1 cellular context compared by ENCODE assay signal in the genomic region with DNA sequence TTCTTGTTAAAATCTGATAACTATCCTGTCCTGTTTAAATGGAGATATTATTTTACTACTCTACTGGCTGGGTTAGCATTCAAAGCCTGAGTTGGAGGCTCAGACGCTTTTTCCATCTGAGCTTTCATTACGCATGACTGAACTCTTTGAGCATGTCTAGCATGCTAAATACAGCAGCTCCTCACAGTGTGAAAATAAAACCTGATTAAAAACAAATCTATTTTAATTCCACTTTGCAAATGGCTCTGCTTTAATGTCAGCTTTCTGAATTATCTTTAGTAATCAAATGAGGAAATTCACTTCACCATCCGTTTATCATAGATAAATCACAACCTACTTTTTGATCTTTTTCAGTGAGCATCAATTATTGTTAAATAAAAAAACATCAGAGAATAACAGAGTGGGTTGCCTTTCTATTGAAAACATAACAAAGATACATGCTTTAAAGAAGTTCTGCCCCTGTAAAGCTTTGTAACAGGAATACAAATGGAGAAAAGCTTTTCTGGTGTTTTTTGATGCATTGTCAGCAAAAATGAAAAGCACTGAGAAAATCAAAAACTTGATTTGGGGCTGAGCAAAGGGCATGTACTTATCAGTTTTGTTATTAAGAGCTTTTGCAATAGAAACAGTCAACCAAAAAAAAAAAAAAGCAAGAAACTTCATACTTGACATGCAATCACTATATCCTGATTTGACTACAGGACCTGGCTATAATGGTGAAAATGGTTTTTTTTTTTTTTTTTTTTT.
TF ChIP-seq lines count a peak whose summit lies in the region.

No MANE protein-coding gene starts in this region.

TF ChIP-seq in GM23338, 12 proteins besides CTCF, POLR2A, EP300 and RAD21 (continued from another document):
- TF ChIP-seq, protein P1, sequence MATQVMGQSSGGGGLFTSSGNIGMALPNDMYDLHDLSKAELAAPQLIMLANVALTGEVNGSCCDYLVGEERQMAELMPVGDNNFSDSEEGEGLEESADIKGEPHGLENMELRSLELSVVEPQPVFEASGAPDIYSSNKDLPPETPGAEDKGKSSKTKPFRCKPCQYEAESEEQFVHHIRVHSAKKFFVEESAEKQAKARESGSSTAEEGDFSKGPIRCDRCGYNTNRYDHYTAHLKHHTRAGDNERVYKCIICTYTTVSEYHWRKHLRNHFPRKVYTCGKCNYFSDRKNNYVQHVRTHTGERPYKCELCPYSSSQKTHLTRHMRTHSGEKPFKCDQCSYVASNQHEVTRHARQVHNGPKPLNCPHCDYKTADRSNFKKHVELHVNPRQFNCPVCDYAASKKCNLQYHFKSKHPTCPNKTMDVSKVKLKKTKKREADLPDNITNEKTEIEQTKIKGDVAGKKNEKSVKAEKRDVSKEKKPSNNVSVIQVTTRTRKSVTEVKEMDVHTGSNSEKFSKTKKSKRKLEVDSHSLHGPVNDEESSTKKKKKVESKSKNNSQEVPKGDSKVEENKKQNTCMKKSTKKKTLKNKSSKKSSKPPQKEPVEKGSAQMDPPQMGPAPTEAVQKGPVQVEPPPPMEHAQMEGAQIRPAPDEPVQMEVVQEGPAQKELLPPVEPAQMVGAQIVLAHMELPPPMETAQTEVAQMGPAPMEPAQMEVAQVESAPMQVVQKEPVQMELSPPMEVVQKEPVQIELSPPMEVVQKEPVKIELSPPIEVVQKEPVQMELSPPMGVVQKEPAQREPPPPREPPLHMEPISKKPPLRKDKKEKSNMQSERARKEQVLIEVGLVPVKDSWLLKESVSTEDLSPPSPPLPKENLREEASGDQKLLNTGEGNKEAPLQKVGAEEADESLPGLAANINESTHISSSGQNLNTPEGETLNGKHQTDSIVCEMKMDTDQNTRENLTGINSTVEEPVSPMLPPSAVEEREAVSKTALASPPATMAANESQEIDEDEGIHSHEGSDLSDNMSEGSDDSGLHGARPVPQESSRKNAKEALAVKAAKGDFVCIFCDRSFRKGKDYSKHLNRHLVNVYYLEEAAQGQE (IDR thresholded peaks at IDR 0.05; ENCODE audit: unreplicated experiment), result no peak
- no peak for TF ChIP-seq CREB1 (CRISPR knock-in tag; IDR thresholded peaks at IDR 0.05; ENCODE audit: low read depth)
- no peak for TF ChIP-seq ZNF114 (CRISPR knock-in tag; IDR thresholded peaks at IDR 0.05)
- TF ChIP-seq EZH2 (IDR thresholded peaks at IDR 0.05; ENCODE audit: low read depth, unreplicated experiment), result no peak
- TF ChIP-seq JUNB (IDR thresholded peaks at IDR 0.05; ENCODE audit: unreplicated experiment), result no peak
- TF ChIP-seq EZH2phosphoT487 (IDR thresholded peaks at IDR 0.05; ENCODE audit: unreplicated experiment), result no peak
- TF ChIP-seq NANOG (IDR thresholded peaks at IDR 0.05; ENCODE audit: borderline replicate concordance), result no peak
- TF ChIP-seq POLR2AphosphoS5 (IDR thresholded peaks at IDR 0.05; ENCODE audit: low read depth), result no peak
- TF ChIP-seq STAT1 (IDR thresholded peaks at IDR 0.05; ENCODE audit: unreplicated experiment), result no peak
- TF ChIP-seq, protein P2, sequence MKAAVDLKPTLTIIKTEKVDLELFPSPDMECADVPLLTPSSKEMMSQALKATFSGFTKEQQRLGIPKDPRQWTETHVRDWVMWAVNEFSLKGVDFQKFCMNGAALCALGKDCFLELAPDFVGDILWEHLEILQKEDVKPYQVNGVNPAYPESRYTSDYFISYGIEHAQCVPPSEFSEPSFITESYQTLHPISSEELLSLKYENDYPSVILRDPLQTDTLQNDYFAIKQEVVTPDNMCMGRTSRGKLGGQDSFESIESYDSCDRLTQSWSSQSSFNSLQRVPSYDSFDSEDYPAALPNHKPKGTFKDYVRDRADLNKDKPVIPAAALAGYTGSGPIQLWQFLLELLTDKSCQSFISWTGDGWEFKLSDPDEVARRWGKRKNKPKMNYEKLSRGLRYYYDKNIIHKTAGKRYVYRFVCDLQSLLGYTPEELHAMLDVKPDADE (IDR thresholded peaks at IDR 0.05), result no peak
